Comparison of ENCODE assay signal across 16 cellular contexts in genomic region chr6:156851447-156851846, GRCh38.
DNase-seq lines count a peak whose midpoint lies in the region; ATAC-seq, FAIRE-seq and TF ChIP-seq lines count a peak whose summit lies in the region.
"Had no signal": no experiment of that assay in that cellular context is flagged by ENCODE, and none has a peak within 500 bp of the region (broad histone marks: within the 10 kb centered on the region; RNA-seq: fewer than 3 reads in every experiment).

No MANE protein-coding gene starts in this region.

- H3F3A ChIP-seq in PC-3 (ENCODE audit: low read length, unreplicated experiment) = no peaks in the 10 kb centered on the region

- H3K27me3 Mint-ChIP-seq in CD4-positive, alpha-beta T cell = no peaks in the 10 kb centered on the region

- dilution Hi-C loops in keratinocyte (cut with MboI; ENCODE audit: extremely low pct_ligation_motif_present, low sequenced_read_pairs) = no loop called here

- H3K36me3 Mint-ChIP-seq in CD4-positive, alpha-beta T cell (ENCODE audit: low read depth) = no peaks in the 10 kb centered on the region

- CTCF ChIA-PET in PC-3 (lab: Charles Lee) = interaction anchor here (0.6 kb wide), 1 partner anchor 166 kb away, joined by 3 read pairs; no protein-coding TSS in a partner anchor
- CTCF ChIA-PET in CD4-positive, alpha-beta T cell (lab: Charles Lee) = no interaction called here

- peaks cover 100% of the 10 kb centered on the region for H3K79me2 ChIP-seq in PC-3 (ENCODE audit: low read length)
- H3K79me2 ChIP-seq in keratinocyte (ENCODE audit: control insufficient read depth, insufficient read depth, low read length) = peaks cover 80% of the 10 kb centered on the region

- no peaks in the 10 kb centered on the region for H3K36me3 ChIP-seq in HAP-1 (replicated peaks)
- no peaks in the 10 kb centered on the region for H3K36me3 ChIP-seq in PC-3 (ENCODE audit: low read depth, low read length)
- H3K36me3 ChIP-seq in keratinocyte (ENCODE audit: control insufficient read depth in 2 of 2, extremely low read depth in 1 of 2, insufficient read depth in 2 of 2, low read length in 2 of 2) = no peaks in the 10 kb centered on the region
- H3K36me3 ChIP-seq: neural progenitor cell, vagina had no signal

- peaks cover 55% of the 10 kb centered on the region for H3K4me1 ChIP-seq in HAP-1
- H3K4me1 ChIP-seq in PC-3 (ENCODE audit: insufficient read depth, low read length) = 0 out of 2 replicates have a peak, but pooled peaks cover 5% of the 10 kb centered on the region
- H3K4me1 ChIP-seq in keratinocyte (ENCODE audit: control insufficient read depth, extremely low read depth, insufficient read depth, low read length) = no peaks in the 10 kb centered on the region

- H2AFZ ChIP-seq in PC-3 (ENCODE audit: low read length) = no peak overlapping the region
- H2AFZ ChIP-seq in keratinocyte (ENCODE audit: control insufficient read depth, low read length) = no peak overlapping the region
- H2AFZ ChIP-seq: neural progenitor cell had no signal

- H3K4me2 ChIP-seq in PC-3 (ENCODE audit: low read length) (no peak overlapping the region), keratinocyte (ENCODE audit: control insufficient read depth, extremely low read depth, insufficient read depth, low read depth, low read length) (peak overlapping the region; percentile 25)
- H3K4me2 ChIP-seq: neural progenitor cell had no signal

- H3K9me1 ChIP-seq in keratinocyte (ENCODE audit: control insufficient read depth, extremely low read depth, insufficient read depth, low read length) = no peaks in the 10 kb centered on the region

- TF ChIP-seq CTCF in GM12864 (IDR thresholded peaks at IDR 0.05; ENCODE audit: low read depth, low read length, missing control alignments) (no peak), PC-3 (conservative IDR thresholded peaks at IDR 0.05; ENCODE audit: low read depth, low read length) (no peak), keratinocyte (optimal IDR thresholded peaks at IDR 0.05 in 1 of 3, IDR thresholded peaks at IDR 0.05 in 1 of 3, conservative IDR thresholded peaks at IDR 0.05 in 1 of 3; ENCODE audit: extremely low read depth in 1 of 3, insufficient read depth in 2 of 3, low read length in 3 of 3) (no peak)
- no peak for TF ChIP-seq CTCF in CD4-positive, alpha-beta T cell (IDR thresholded peaks at IDR 0.05)

- no peak overlapping the region for H3K27ac ChIP-seq in PC-3 (ENCODE audit: low read length)
- H3K27ac ChIP-seq in keratinocyte (ENCODE audit: control insufficient read depth, insufficient read depth, low read length) = no peak overlapping the region
- H3K27ac ChIP-seq in CD4-positive, alpha-beta T cell (ENCODE audit: low read depth, low read length) = no peak overlapping the region
- H3K27ac ChIP-seq: neural progenitor cell, vagina had no signal

- intact Hi-C loops in PC-3 (cut with micrococcal nuclease) = no loop called here
- intact Hi-C loops in CD4-positive, alpha-beta T cell (cut with DNase I, micrococcal nuclease) = no loop called here

- no peak overlapping the region for H3K27ac Mint-ChIP-seq in CD4-positive, alpha-beta T cell
- H3K27ac Mint-ChIP-seq: activated naive CD4-positive, alpha-beta T cell treated with anti-CD3 and anti-CD28 coated beads for 36 hours; neural progenitor cell had no signal

- H3K27me3 ChIP-seq in HAP-1 (ENCODE audit: low read depth) (no peaks in the 10 kb centered on the region), PC-3 (ENCODE audit: low read length) (no peaks in the 10 kb centered on the region), keratinocyte (ENCODE audit: control insufficient read depth, extremely low read depth, insufficient read depth, low read length) (no peaks in the 10 kb centered on the region)
- no peaks in the 10 kb centered on the region for H3K27me3 ChIP-seq in CD4-positive, alpha-beta T cell (ENCODE audit: control insufficient read depth, insufficient read depth, low read length)
- H3K27me3 ChIP-seq: neural progenitor cell, vagina had no signal

- DNase-seq in GM12864 (ENCODE audit: low read depth) (no peak), HAP-1 (ENCODE audit: low spot score in 2 of 2) (peak; percentile 35 to 75), PC-3 (no peak), keratinocyte (ENCODE audit: low read depth, low spot score) (no peak), ACHN (no peak), globus pallidus (ENCODE audit: low spot score) (no peak)
- no peak for DNase-seq in CD4-positive, alpha-beta T cell
- DNase-seq: activated CD4-positive, alpha-beta T cell treated with anti-CD3 and anti-CD28 coated beads, Interleukin-2, amount 50 U/mL, for 1 hour; activated naive CD4-positive, alpha-beta T cell treated with anti-CD3 and anti-CD28 coated beads for 36 hours; NCI-H510A; stimulated activated CD4-positive, alpha-beta T cell treated with anti-CD3 and anti-CD28 coated beads, Interleukin-12 subunit alpha, Interleukin-12 subunit beta, amount 100 ng/mL, for 4 hours; SW 1271 had no signal

- no peak for FAIRE-seq in keratinocyte (lab: Jason Lieb, UNC)
- FAIRE-seq: H54 had no signal

- peaks cover 3% of the 10 kb centered on the region; the same call in 1 of the 2 replicates for H4K20me1 ChIP-seq in PC-3 (ENCODE audit: low read length)
- no peaks in the 10 kb centered on the region for H4K20me1 ChIP-seq in keratinocyte (ENCODE audit: control insufficient read depth, extremely low read depth, insufficient read depth, low read length)

- BruUV-seq in PC-3 (replicated peaks; lab: Mats Ljungman, UMichigan) = no TSS peak

- no peaks in the 10 kb centered on the region for H3K9me2 ChIP-seq in PC-3 (replicated peaks; ENCODE audit: low read length)

- H3K9me3 ChIP-seq in HAP-1 = no peaks in the 10 kb centered on the region
- no peaks in the 10 kb centered on the region for H3K9me3 ChIP-seq in PC-3 (ENCODE audit: low read length)
- H3K9me3 ChIP-seq in keratinocyte (ENCODE audit: control insufficient read depth, low read depth, low read length) = no peaks in the 10 kb centered on the region
- no peaks in the 10 kb centered on the region for H3K9me3 ChIP-seq in CD4-positive, alpha-beta T cell (ENCODE audit: control insufficient read depth, low read length)
- H3K9me3 ChIP-seq: vagina had no signal

- in situ Hi-C loops in HAP-1 (cut with MboI; ENCODE audit: low sequenced_read_pairs) (no loop called here), ACHN (cut with HindIII; ENCODE audit: low pct_ligation_motif_present, low pct_unique_long_range_greater_than_20kb, low sequenced_read_pairs) (no loop called here)

- no peaks in the 10 kb centered on the region for H3K9me3 Mint-ChIP-seq in CD4-positive, alpha-beta T cell
- H3K9me3 Mint-ChIP-seq: activated naive CD4-positive, alpha-beta T cell treated with anti-CD3 and anti-CD28 coated beads for 36 hours; neural progenitor cell had no signal

- ATAC-seq in PC-3 = peak; percentile 74
- ATAC-seq in GM18867 (IDR thresholded peaks at IDR 0.05; ENCODE audit: unreplicated experiment) = no peak
- ATAC-seq in CD4-positive, alpha-beta T cell (ENCODE audit: poor library complexity) = no peak

- H3K4me3 Mint-ChIP-seq in CD4-positive, alpha-beta T cell = no peak overlapping the region
- H3K4me3 Mint-ChIP-seq: activated naive CD4-positive, alpha-beta T cell treated with anti-CD3 and anti-CD28 coated beads for 36 hours; neural progenitor cell had no signal

- H3K4me3 ChIP-seq in GM12864 (ENCODE audit: low read depth, low read length) = peak overlapping the region; percentile 26; the same call in 1 of the 2 replicates
- H3K4me3 ChIP-seq in HAP-1 = no peak overlapping the region
- no peak overlapping the region for H3K4me3 ChIP-seq in PC-3 (ENCODE audit: low read length)
- no peak overlapping the region for H3K4me3 ChIP-seq in keratinocyte (ENCODE audit: control insufficient read depth in 2 of 3, extremely low read depth in 1 of 3, insufficient read depth in 2 of 3, low read depth in 1 of 3, low read length in 3 of 3)
- H3K4me3 ChIP-seq: neural progenitor cell, vagina had no signal

- peaks cover 97% of the 10 kb centered on the region for H3K4me1 Mint-ChIP-seq in CD4-positive, alpha-beta T cell (ENCODE audit: low read depth)

- POLR2A ChIA-PET in PC-3 (lab: Charles Lee; ENCODE audit: unreplicated experiment) = no interaction called here
- POLR2A ChIA-PET in CD4-positive, alpha-beta T cell (lab: Charles Lee) = no interaction called here

- H3K9ac ChIP-seq in PC-3 (ENCODE audit: low read length) (no peak overlapping the region), keratinocyte (ENCODE audit: control insufficient read depth, extremely low read depth, insufficient read depth, low read length) (no peak overlapping the region)
- H3K9ac ChIP-seq: neural progenitor cell had no signal

Comparison
In these comparisons a context has a peak if more than half of its experiments do, and no peak if none do; other contexts are left out.
1. DNase-seq: peak in HAP-1 (2 of 2); none in GM12864 (single experiment), PC-3 (single experiment), keratinocyte (single experiment), ACHN (single experiment), globus pallidus (single experiment) and CD4-positive, alpha-beta T cell (0 of 10).